ENCODE assay signal across 1 cellular context in genomic region chr6:2765896-2766766, GRCh38.
A peak's percentile ranks its signal among the peaks of the same experiment; 100 is the strongest.
TF ChIP-seq lines count a peak whose summit lies in the region.

No MANE protein-coding gene starts in this region.

TF ChIP-seq in K562, 482 proteins besides CTCF, POLR2A, EP300 and RAD21 (continued from another document and continues in another):
- no peak for TF ChIP-seq E2F5 (CRISPR knock-in tag; IDR thresholded peaks at IDR 0.05)
- no peak for TF ChIP-seq HNRNPUL1 (IDR thresholded peaks at IDR 0.05; ENCODE audit: low read length)
- TF ChIP-seq ZNF830 (CRISPR knock-in tag; IDR thresholded peaks at IDR 0.05): no peak
- TF ChIP-seq NCOA2 (IDR thresholded peaks at IDR 0.05; ENCODE audit: partially characterized antibody in 2 of 2): no peak
- TF ChIP-seq BHLHE40 (IDR thresholded peaks at IDR 0.05; ENCODE audit: low read length): 0 out of 2 replicates have a peak, but pooled peaks have one; percentile 3
- TF ChIP-seq FOXP4 (CRISPR knock-in tag; IDR thresholded peaks at IDR 0.05; ENCODE audit: borderline replicate concordance): no peak
- no peak for TF ChIP-seq POU5F1 (IDR thresholded peaks at IDR 0.05; ENCODE audit: borderline replicate concordance, low read depth, low read length, partially characterized antibody)
- TF ChIP-seq ZNF717 (CRISPR knock-in tag; IDR thresholded peaks at IDR 0.05): no peak
- peak; percentile 36; the same call in 1 of the 2 replicates for TF ChIP-seq HCFC1 (IDR thresholded peaks at IDR 0.05; ENCODE audit: low read depth, low read length)
- no peak for TF ChIP-seq NFXL1 (CRISPR knock-in tag; IDR thresholded peaks at IDR 0.05)
- TF ChIP-seq ARHGAP35 (IDR thresholded peaks at IDR 0.05; ENCODE audit: partially characterized antibody): no peak
- no peak for TF ChIP-seq PHF21A (IDR thresholded peaks at IDR 0.05; ENCODE audit: borderline replicate concordance, low read depth)
- TF ChIP-seq ZNF165 (CRISPR knock-in tag; IDR thresholded peaks at IDR 0.05; ENCODE audit: borderline replicate concordance): no peak
- TF ChIP-seq HINFP (tag; conservative IDR thresholded peaks at IDR 0.05; ENCODE audit: low read depth): peak; percentile 43; the same call in 1 of the 2 replicates
- no peak for TF ChIP-seq CHD4 (IDR thresholded peaks at IDR 0.05; ENCODE audit: insufficient read depth, insufficient replicate concordance, low read depth, low read length, poor library complexity, severe bottlenecking)
- TF ChIP-seq KAT2B (IDR thresholded peaks at IDR 0.05; ENCODE audit: low read depth, low read length): no peak
- TF ChIP-seq CAMTA2 (CRISPR knock-in tag; conservative IDR thresholded peaks at IDR 0.05): no peak
- TF ChIP-seq ZBTB26 (CRISPR knock-in tag; IDR thresholded peaks at IDR 0.05): no peak
- no peak for TF ChIP-seq JUN (IDR thresholded peaks at IDR 0.05; ENCODE audit: borderline replicate concordance, low read depth, low read length)
- peak; percentile 11; the same call in 1 of the 2 replicates for TF ChIP-seq JUN (CRISPR knock-in tag; IDR thresholded peaks at IDR 0.05; ENCODE audit: borderline replicate concordance)
- TF ChIP-seq SRSF1 (IDR thresholded peaks at IDR 0.05; ENCODE audit: low read depth, low read length): no peak
- no peak for TF ChIP-seq CUX1 (CRISPR knock-in tag; IDR thresholded peaks at IDR 0.05)
- TF ChIP-seq ZNF24 (IDR thresholded peaks at IDR 0.05): no peak
- TF ChIP-seq TCF7L2 (IDR thresholded peaks at IDR 0.05; ENCODE audit: low read depth, low read length): no peak
- no peak for TF ChIP-seq RBM15 (IDR thresholded peaks at IDR 0.05; ENCODE audit: insufficient read depth, low read length)
- no peak for TF ChIP-seq ZNF76 (CRISPR knock-in tag; IDR thresholded peaks at IDR 0.05; ENCODE audit: borderline replicate concordance)
- TF ChIP-seq YY1 (IDR thresholded peaks at IDR 0.05; ENCODE audit: borderline replicate concordance in 1 of 3, control insufficient read depth in 1 of 3, extremely low read depth in 1 of 3, insufficient read depth in 3 of 3, insufficient read length in 1 of 3, insufficient replicate concordance in 2 of 3, low read depth in 1 of 3, low read length in 2 of 3): peak in 1 of 3 experiments; percentile 54
- 0 out of 2 replicates have a peak, but pooled peaks have one; percentile 4 for TF ChIP-seq ATF4 (CRISPR knock-in tag; IDR thresholded peaks at IDR 0.05)
- no peak for TF ChIP-seq TFE3 (CRISPR knock-in tag; IDR thresholded peaks at IDR 0.05)
- TF ChIP-seq MYBL2 (IDR thresholded peaks at IDR 0.05; ENCODE audit: low read depth): no peak
- 0 out of 2 replicates have a peak, but pooled peaks have one; percentile 28 for TF ChIP-seq MYBL2 (CRISPR knock-in tag; IDR thresholded peaks at IDR 0.05; ENCODE audit: borderline replicate concordance)
- TF ChIP-seq ZBTB1 (CRISPR knock-in tag; IDR thresholded peaks at IDR 0.05; ENCODE audit: borderline replicate concordance, low read depth): peak; percentile 62; the same call in 1 of the 2 replicates
- TF ChIP-seq ARID1B (IDR thresholded peaks at IDR 0.05): peak; percentile 50; the same call in 1 of the 2 replicates
- no peak for TF ChIP-seq CCAR2 (IDR thresholded peaks at IDR 0.05; ENCODE audit: low read depth, low read length)
- TF ChIP-seq CBX3 (IDR thresholded peaks at IDR 0.05; ENCODE audit: borderline replicate concordance in 1 of 2, low read length in 2 of 2): no peak
- TF ChIP-seq TBP (optimal IDR thresholded peaks at IDR 0.05; ENCODE audit: low read depth, low read length): peak; percentile 28
- no peak for TF ChIP-seq STAG1 (CRISPR knock-in tag; IDR thresholded peaks at IDR 0.05; ENCODE audit: borderline replicate concordance)
- no peak for TF ChIP-seq PML (IDR thresholded peaks at IDR 0.05; ENCODE audit: low read length)
- TF ChIP-seq HNRNPLL (IDR thresholded peaks at IDR 0.05; ENCODE audit: low read depth, low read length, poor library complexity, severe bottlenecking): peak; percentile 29
- TF ChIP-seq NCOR1 (IDR thresholded peaks at IDR 0.05): no peak; the same call in 1 of the 2 replicates
- TF ChIP-seq ZNF280B (CRISPR knock-in tag; IDR thresholded peaks at IDR 0.05): 0 out of 2 replicates have a peak, but pooled peaks have one; percentile 43
- TF ChIP-seq XRCC4 (IDR thresholded peaks at IDR 0.05; ENCODE audit: extremely low read depth, insufficient read depth, insufficient read length): no peak
- no peak for TF ChIP-seq ILK (tag; IDR thresholded peaks at IDR 0.05; ENCODE audit: borderline replicate concordance, low read depth)
- TF ChIP-seq UBTF (IDR thresholded peaks at IDR 0.05; ENCODE audit: borderline replicate concordance in 1 of 2, low read depth in 2 of 2, low read length in 2 of 2): peak in 1 of 2 experiments; percentile 73; a peak in 2 of 4 replicates
- TF ChIP-seq HMG20A (CRISPR knock-in tag; conservative IDR thresholded peaks at IDR 0.05): no peak
